Comparison of ENCODE assay signal across 1 cellular context in the genomic region with DNA sequence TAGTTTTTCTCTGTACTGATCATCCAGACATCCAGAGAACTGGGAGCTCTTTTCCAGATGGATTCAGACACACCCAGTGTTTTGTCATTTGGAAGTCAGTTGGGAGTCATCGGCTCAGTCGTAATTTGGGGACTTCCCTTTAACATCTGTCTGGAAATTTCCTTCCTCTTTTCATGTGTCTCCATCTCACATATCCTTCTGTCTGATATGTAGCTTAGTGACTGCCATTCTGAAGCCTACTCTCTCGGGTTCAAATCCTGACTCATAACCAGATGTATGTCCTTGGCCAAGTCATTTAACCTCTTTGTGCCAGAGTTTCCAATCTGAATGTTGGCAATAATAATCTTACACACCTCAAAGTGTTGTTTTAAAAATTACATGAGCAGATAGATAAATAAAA.
TF ChIP-seq lines count a peak whose summit lies in the region.

No MANE protein-coding gene starts in this region.

TF ChIP-seq in A549, 52 proteins besides CTCF, POLR2A, EP300 and RAD21 (continued from another document):
- TF ChIP-seq MAZ (IDR thresholded peaks at IDR 0.05; ENCODE audit: borderline replicate concordance, low read depth, low read length) (no peak), RNF2 (IDR thresholded peaks at IDR 0.05; ENCODE audit: borderline replicate concordance, low read depth) (no peak)
